9 cellular contexts compared by ENCODE assay signal in genomic region chr10:63114031-63114814, GRCh38. TPM values are rescaled to one million over a fixed set of nuclear protein-coding genes. Genes with fewer than 3 reads are reported as not detected.
A peak's percentile ranks its signal among the peaks of the same experiment; 100 is the strongest.
DNase-seq lines count a peak whose midpoint lies in the region; ATAC-seq and TF ChIP-seq lines count a peak whose summit lies in the region.
"Had no signal": no experiment of that assay in that cellular context is flagged by ENCODE, and none has a peak within 500 bp of the region (broad histone marks: within the 10 kb centered on the region; RNA-seq: fewer than 3 reads in every experiment).

No MANE protein-coding gene starts in this region.

- H3K4me1 ChIP-seq in mammary epithelial cell (ENCODE audit: insufficient read depth, low read length): peaks cover 19% of the 10 kb centered on the region
- peaks cover 27% of the 10 kb centered on the region for H3K4me1 ChIP-seq in lower lobe of right lung

- H2AFZ ChIP-seq in mammary epithelial cell (ENCODE audit: low read depth, low read length): peak overlapping the region; percentile 23

- CTCF ChIA-PET in mammary epithelial cell (lab: Charles Lee; ENCODE audit: low non-redundant PET): no interaction called here

- H4K20me1 ChIP-seq in mammary epithelial cell (ENCODE audit: insufficient read depth, low read length): no peaks in the 10 kb centered on the region

- H3K27me3 Mint-ChIP-seq in activated T-cell treated with anti-CD3 and anti-CD28 coated beads, Interleukin-2, amount 50 U/mL, for 72 hours (ENCODE audit: low read depth): peaks cover 22% of the 10 kb centered on the region

- no peaks in the 10 kb centered on the region for H3K79me2 ChIP-seq in mammary epithelial cell (ENCODE audit: insufficient read depth, low read length)

- no peaks in the 10 kb centered on the region for H3K36me3 Mint-ChIP-seq in activated T-cell treated with anti-CD3 and anti-CD28 coated beads, Interleukin-2, amount 50 U/mL, for 72 hours (ENCODE audit: insufficient read depth in 2 of 2)

- intact Hi-C loops in mammary epithelial cell (cut with micrococcal nuclease) (no loop called here), lower lobe of right lung (cut with DNase I) (no loop called here), posterior cingulate gyrus (cut with DNase I) (no loop called here)

- H3K4me1 Mint-ChIP-seq in activated T-cell treated with anti-CD3 and anti-CD28 coated beads, Interleukin-2, amount 50 U/mL, for 72 hours (ENCODE audit: low read depth): no peaks in the 10 kb centered on the region

- H3K9me3 ChIP-seq in mammary epithelial cell (replicated peaks; ENCODE audit: insufficient read depth, low read length) (no peaks in the 10 kb centered on the region), lower lobe of right lung (no peaks in the 10 kb centered on the region)

- TF ChIP-seq CTCF in mammary epithelial cell (conservative IDR thresholded peaks at IDR 0.05 in 1 of 2, IDR thresholded peaks at IDR 0.05 in 1 of 2; ENCODE audit: extremely low read depth in 1 of 2, insufficient read depth in 1 of 2, low read depth in 1 of 2, low read length in 2 of 2) (no peak), lower lobe of right lung (IDR thresholded peaks at IDR 0.05) (no peak)

- WGBS in mammary epithelial cell (ENCODE audit: low coverage, missing lambda C conversion rate): 15% methylated on average over 4 of the region's 4 CpGs

- H3K27ac Mint-ChIP-seq in activated T-cell treated with anti-CD3 and anti-CD28 coated beads, Interleukin-2, amount 50 U/mL, for 72 hours: no peak overlapping the region

- dilution Hi-C loops in mammary epithelial cell (cut with HindIII; ENCODE audit: low sequenced_read_pairs): no loop called here

- H3K27ac ChIP-seq in mammary epithelial cell (ENCODE audit: insufficient read depth, low read depth, low read length): peak overlapping the region; percentile 20
- peak overlapping the region; percentile 47 for H3K27ac ChIP-seq in lower lobe of right lung

- ATAC-seq in lower lobe of right lung (peak; percentile 85 to 87), HG02981 (IDR thresholded peaks at IDR 0.05; ENCODE audit: unreplicated experiment) (no peak), HG03460 (IDR thresholded peaks at IDR 0.05; ENCODE audit: unreplicated experiment) (no peak)
- ATAC-seq in activated T-cell treated with anti-CD3 and anti-CD28 coated beads, Interleukin-2, amount 50 U/mL, for 72 hours (replicated peaks in 1 of 2): no peak

- in situ Hi-C loops in mammary epithelial cell (cut with MboI; ENCODE audit: low sequenced_read_pairs in 2 of 2): no loop called here

- H3K4me2 ChIP-seq in mammary epithelial cell (ENCODE audit: insufficient read depth, low read depth, low read length): no peak overlapping the region

- BruUV-seq in mammary epithelial cell (replicated peaks; lab: Mats Ljungman, UMichigan): TSS peak; percentile 79

- H3K36me3 ChIP-seq in mammary epithelial cell (ENCODE audit: insufficient read depth, low read length) (no peaks in the 10 kb centered on the region), lower lobe of right lung (no peaks in the 10 kb centered on the region)

- H3K9me3 Mint-ChIP-seq in activated T-cell treated with anti-CD3 and anti-CD28 coated beads, Interleukin-2, amount 50 U/mL, for 72 hours: no peaks in the 10 kb centered on the region

- H3K9ac ChIP-seq in mammary epithelial cell (ENCODE audit: insufficient read depth, low read length): no peak overlapping the region

- peak; percentile 55 for DNase-seq in M059J (ENCODE audit: low read depth)
- DNase-seq in mammary epithelial cell: peak; percentile 87
- peak; percentile 62 for DNase-seq in lower lobe of right lung
- DNase-seq in ureter (ENCODE audit: low spot score): peak; percentile 70
- no peak for DNase-seq in activated T-cell treated with anti-CD3 and anti-CD28 coated beads, Interleukin-2, amount 50 U/mL, for 72 hours
- no peak for DNase-seq in posterior cingulate gyrus
- DNase-seq: activated T-cell treated with anti-CD3 and anti-CD28 coated beads, Interleukin-2, amount 50 U/mL, for 1 hour had no signal

- H3K27me3 ChIP-seq in mammary epithelial cell (ENCODE audit: insufficient read depth, low read length) (no peaks in the 10 kb centered on the region), lower lobe of right lung (ENCODE audit: low read depth) (no peaks in the 10 kb centered on the region)

- no peak overlapping the region for H3K4me3 ChIP-seq in mammary epithelial cell (replicated peaks in 1 of 3; ENCODE audit: insufficient read depth in 1 of 3, low read depth in 2 of 3, low read length in 3 of 3)
- no peak overlapping the region for H3K4me3 ChIP-seq in lower lobe of right lung

- H3K4me3 Mint-ChIP-seq in activated T-cell treated with anti-CD3 and anti-CD28 coated beads, Interleukin-2, amount 50 U/mL, for 72 hours: no peak overlapping the region

RNA-seq across cellular contexts. Expression of gene NRBF2, which starts 18.9 kb away (rescaled TPM):
- total RNA-seq in M059J (2014; rRNA removed; shearing (Covaris generic)): 28.0 and 30.2 TPM in 2 replicates
- total RNA-seq in mammary epithelial cell: 10 to 100 TPM; 32.5 to 45.8 TPM
- polyA plus RNA-seq in mammary epithelial cell: 17.6 TPM
- polyA minus RNA-seq in mammary epithelial cell: 14.7 TPM
- total RNA-seq in lower lobe of right lung: 24.3 TPM
- total RNA-seq in ureter: 14.6 TPM
- total RNA-seq in activated T-cell treated with anti-CD3 and anti-CD28 coated beads, Interleukin-2, amount 50 U/mL, for 72 hours: 10 to 100 TPM; 26.3 to 30.1 TPM

Comparison
In these comparisons a context has a peak if more than half of its experiments do, and no peak if none do; other contexts are left out.
1. DNase-seq: peak in M059J (single experiment), mammary epithelial cell (single experiment), lower lobe of right lung (single experiment) and ureter (single experiment); none in activated T-cell treated with anti-CD3 and anti-CD28 coated beads, Interleukin-2, amount 50 U/mL, for 72 hours (0 of 2) and posterior cingulate gyrus (0 of 10).
2. ATAC-seq: peak in lower lobe of right lung (2 of 2); none in activated T-cell treated with anti-CD3 and anti-CD28 coated beads, Interleukin-2, amount 50 U/mL, for 72 hours (0 of 2), HG02981 (single experiment) and HG03460 (single experiment).